11 cellular contexts compared by ENCODE assay signal in genomic region chrX:41750720-41751119, GRCh38. TPM values are rescaled to one million over a fixed set of nuclear protein-coding genes. Genes with fewer than 3 reads are reported as not detected.
"Had no signal": no experiment of that assay in that cellular context is flagged by ENCODE, and none has a peak within 500 bp of the region (broad histone marks: within the 10 kb centered on the region; RNA-seq: fewer than 3 reads in every experiment).

No MANE protein-coding gene starts in this region.

- H3K9me3 ChIP-seq: HAP-1 had no signal

- H3K36me3 ChIP-seq: HAP-1 had no signal

- DNase-seq: GM23248, GOT3, H7, H9, HCEC 1CT, HFFc6 had no signal

- H2AFZ ChIP-seq: GM23248, GM23338 had no signal

- H3K9ac ChIP-seq: GM23248 had no signal

- H3K27ac ChIP-seq: GM23248 had no signal

- H3K4me3 ChIP-seq: GM23248, GM23338, HAP-1 had no signal

- ATAC-seq: GM23338, HCT116 had no signal

- H3K4me2 ChIP-seq: GM23338 had no signal

- FAIRE-seq: H54 had no signal

RNA-seq across cellular contexts. Expression of gene GPR82, which starts 26.7 kb away (rescaled TPM):
- polyA plus RNA-seq: H1 had no signal
